Comparison of ENCODE assay signal across 1 cellular context in the genomic region with DNA sequence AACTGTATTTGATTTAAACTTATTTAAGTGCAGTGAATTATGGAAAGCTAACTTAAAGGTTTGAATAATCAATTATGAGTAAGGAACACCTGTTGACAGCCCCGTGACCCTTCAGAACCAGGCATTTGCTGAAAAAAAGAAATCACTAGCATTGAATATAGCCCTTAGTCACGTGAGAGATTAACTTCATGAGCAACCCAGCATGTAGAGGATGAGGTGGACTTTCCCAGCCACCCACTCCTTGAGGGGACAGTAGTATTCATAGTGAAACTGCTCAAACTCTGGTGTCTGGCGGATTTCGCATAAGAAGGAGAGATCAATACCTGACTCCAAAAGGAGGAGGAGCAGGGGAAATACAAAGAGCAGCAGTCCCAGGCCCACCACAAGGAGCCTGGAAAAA.
TF ChIP-seq lines count a peak whose summit lies in the region.

No MANE protein-coding gene starts in this region.

TF ChIP-seq in GM12878, 131 proteins besides CTCF, POLR2A, EP300 and RAD21 (continued from another document):
- TF ChIP-seq ZSCAN29 (IDR thresholded peaks at IDR 0.05): no peak
- TF ChIP-seq GABPA (IDR thresholded peaks at IDR 0.05; ENCODE audit: low read depth): no peak
- TF ChIP-seq JUNB (IDR thresholded peaks at IDR 0.05): peak; percentile 33; the same call in 1 of the 2 replicates
- TF ChIP-seq, protein P1, sequence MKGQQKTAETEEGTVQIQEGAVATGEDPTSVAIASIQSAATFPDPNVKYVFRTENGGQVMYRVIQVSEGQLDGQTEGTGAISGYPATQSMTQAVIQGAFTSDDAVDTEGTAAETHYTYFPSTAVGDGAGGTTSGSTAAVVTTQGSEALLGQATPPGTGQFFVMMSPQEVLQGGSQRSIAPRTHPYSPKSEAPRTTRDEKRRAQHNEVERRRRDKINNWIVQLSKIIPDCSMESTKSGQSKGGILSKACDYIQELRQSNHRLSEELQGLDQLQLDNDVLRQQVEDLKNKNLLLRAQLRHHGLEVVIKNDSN (IDR thresholded peaks at IDR 0.05; ENCODE audit: borderline replicate concordance, extremely low read length, insufficient read depth, low read depth, low read length): no peak
- TF ChIP-seq, protein P2, sequence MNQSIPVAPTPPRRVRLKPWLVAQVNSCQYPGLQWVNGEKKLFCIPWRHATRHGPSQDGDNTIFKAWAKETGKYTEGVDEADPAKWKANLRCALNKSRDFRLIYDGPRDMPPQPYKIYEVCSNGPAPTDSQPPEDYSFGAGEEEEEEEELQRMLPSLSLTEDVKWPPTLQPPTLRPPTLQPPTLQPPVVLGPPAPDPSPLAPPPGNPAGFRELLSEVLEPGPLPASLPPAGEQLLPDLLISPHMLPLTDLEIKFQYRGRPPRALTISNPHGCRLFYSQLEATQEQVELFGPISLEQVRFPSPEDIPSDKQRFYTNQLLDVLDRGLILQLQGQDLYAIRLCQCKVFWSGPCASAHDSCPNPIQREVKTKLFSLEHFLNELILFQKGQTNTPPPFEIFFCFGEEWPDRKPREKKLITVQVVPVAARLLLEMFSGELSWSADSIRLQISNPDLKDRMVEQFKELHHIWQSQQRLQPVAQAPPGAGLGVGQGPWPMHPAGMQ (IDR thresholded peaks at IDR 0.05; ENCODE audit: borderline replicate concordance): no peak
- TF ChIP-seq, protein P3, sequence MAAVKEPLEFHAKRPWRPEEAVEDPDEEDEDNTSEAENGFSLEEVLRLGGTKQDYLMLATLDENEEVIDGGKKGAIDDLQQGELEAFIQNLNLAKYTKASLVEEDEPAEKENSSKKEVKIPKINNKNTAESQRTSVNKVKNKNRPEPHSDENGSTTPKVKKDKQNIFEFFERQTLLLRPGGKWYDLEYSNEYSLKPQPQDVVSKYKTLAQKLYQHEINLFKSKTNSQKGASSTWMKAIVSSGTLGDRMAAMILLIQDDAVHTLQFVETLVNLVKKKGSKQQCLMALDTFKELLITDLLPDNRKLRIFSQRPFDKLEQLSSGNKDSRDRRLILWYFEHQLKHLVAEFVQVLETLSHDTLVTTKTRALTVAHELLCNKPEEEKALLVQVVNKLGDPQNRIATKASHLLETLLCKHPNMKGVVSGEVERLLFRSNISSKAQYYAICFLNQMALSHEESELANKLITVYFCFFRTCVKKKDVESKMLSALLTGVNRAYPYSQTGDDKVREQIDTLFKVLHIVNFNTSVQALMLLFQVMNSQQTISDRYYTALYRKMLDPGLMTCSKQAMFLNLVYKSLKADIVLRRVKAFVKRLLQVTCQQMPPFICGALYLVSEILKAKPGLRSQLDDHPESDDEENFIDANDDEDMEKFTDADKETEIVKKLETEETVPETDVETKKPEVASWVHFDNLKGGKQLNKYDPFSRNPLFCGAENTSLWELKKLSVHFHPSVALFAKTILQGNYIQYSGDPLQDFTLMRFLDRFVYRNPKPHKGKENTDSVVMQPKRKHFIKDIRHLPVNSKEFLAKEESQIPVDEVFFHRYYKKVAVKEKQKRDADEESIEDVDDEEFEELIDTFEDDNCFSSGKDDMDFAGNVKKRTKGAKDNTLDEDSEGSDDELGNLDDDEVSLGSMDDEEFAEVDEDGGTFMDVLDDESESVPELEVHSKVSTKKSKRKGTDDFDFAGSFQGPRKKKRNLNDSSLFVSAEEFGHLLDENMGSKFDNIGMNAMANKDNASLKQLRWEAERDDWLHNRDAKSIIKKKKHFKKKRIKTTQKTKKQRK (IDR thresholded peaks at IDR 0.05; ENCODE audit: low read depth, low read length): no peak
- no peak for TF ChIP-seq YY1 (IDR thresholded peaks at IDR 0.05; ENCODE audit: low read depth, low read length)
- TF ChIP-seq IRF4 (IDR thresholded peaks at IDR 0.05; ENCODE audit: low read depth, low read length): peak; percentile 14; the same call in 1 of the 2 replicates
- no peak for TF ChIP-seq SMAD5 (IDR thresholded peaks at IDR 0.05; ENCODE audit: low read depth)
- TF ChIP-seq MEF2A (IDR thresholded peaks at IDR 0.05; ENCODE audit: insufficient read depth, low read depth, low read length): no peak
- no peak for TF ChIP-seq MYB (IDR thresholded peaks at IDR 0.05; ENCODE audit: borderline replicate concordance, low read depth, low read length)
- TF ChIP-seq, protein P4, sequence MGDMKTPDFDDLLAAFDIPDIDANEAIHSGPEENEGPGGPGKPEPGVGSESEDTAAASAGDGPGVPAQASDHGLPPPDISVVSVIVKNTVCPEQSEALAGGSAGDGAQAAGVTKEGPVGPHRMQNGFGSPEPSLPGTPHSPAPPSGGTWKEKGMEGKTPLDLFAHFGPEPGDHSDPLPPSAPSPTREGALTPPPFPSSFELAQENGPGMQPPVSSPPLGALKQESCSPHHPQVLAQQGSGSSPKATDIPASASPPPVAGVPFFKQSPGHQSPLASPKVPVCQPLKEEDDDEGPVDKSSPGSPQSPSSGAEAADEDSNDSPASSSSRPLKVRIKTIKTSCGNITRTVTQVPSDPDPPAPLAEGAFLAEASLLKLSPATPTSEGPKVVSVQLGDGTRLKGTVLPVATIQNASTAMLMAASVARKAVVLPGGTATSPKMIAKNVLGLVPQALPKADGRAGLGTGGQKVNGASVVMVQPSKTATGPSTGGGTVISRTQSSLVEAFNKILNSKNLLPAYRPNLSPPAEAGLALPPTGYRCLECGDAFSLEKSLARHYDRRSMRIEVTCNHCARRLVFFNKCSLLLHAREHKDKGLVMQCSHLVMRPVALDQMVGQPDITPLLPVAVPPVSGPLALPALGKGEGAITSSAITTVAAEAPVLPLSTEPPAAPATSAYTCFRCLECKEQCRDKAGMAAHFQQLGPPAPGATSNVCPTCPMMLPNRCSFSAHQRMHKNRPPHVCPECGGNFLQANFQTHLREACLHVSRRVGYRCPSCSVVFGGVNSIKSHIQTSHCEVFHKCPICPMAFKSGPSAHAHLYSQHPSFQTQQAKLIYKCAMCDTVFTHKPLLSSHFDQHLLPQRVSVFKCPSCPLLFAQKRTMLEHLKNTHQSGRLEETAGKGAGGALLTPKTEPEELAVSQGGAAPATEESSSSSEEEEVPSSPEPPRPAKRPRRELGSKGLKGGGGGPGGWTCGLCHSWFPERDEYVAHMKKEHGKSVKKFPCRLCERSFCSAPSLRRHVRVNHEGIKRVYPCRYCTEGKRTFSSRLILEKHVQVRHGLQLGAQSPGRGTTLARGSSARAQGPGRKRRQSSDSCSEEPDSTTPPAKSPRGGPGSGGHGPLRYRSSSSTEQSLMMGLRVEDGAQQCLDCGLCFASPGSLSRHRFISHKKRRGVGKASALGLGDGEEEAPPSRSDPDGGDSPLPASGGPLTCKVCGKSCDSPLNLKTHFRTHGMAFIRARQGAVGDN (IDR thresholded peaks at IDR 0.05): no peak
- TF ChIP-seq MTA3 (IDR thresholded peaks at IDR 0.05; ENCODE audit: borderline replicate concordance, low read length): no peak
- TF ChIP-seq POLR2AphosphoS5 (IDR thresholded peaks at IDR 0.05; ENCODE audit: low read length): no peak
- TF ChIP-seq ZNF622 (IDR thresholded peaks at IDR 0.05): no peak
- TF ChIP-seq MTA2 (IDR thresholded peaks at IDR 0.05; ENCODE audit: low read depth): no peak
- TF ChIP-seq HCFC1 (IDR thresholded peaks at IDR 0.05; ENCODE audit: low read length): no peak
- TF ChIP-seq SPI1 (IDR thresholded peaks at IDR 0.05; ENCODE audit: borderline replicate concordance, insufficient read depth, low read depth, low read length): no peak
- TF ChIP-seq RAD51 (IDR thresholded peaks at IDR 0.05): peak; percentile 61
- no peak for TF ChIP-seq SMAD1 (IDR thresholded peaks at IDR 0.05; ENCODE audit: low read depth, partially characterized antibody)
- TF ChIP-seq MXI1 (IDR thresholded peaks at IDR 0.05; ENCODE audit: low read depth, low read length): no peak
- no peak for TF ChIP-seq CREB1 (IDR thresholded peaks at IDR 0.05; ENCODE audit: low read depth)
- no peak for TF ChIP-seq CBX5 (IDR thresholded peaks at IDR 0.05; ENCODE audit: low read depth)
- TF ChIP-seq STAT1 (conservative IDR thresholded peaks at IDR 0.05): no peak
- TF ChIP-seq BHLHE40 (IDR thresholded peaks at IDR 0.05; ENCODE audit: borderline replicate concordance in 1 of 2, low read depth in 2 of 2, low read length in 1 of 2): peak; percentile 45 to 74; a peak in 2 of 4 replicates
- no peak for TF ChIP-seq TCF7 (IDR thresholded peaks at IDR 0.05; ENCODE audit: borderline replicate concordance)
- no peak for TF ChIP-seq SMC3 (IDR thresholded peaks at IDR 0.05; ENCODE audit: borderline replicate concordance, low read length)
- no peak for TF ChIP-seq ESRRA (IDR thresholded peaks at IDR 0.05; ENCODE audit: low read length)
- no peak for TF ChIP-seq SIX5 (IDR thresholded peaks at IDR 0.05; ENCODE audit: low read depth, low read length, severe bottlenecking)
- TF ChIP-seq CEBPB (IDR thresholded peaks at IDR 0.05; ENCODE audit: borderline replicate concordance in 1 of 2, low read depth in 2 of 2, low read length in 2 of 2): no peak
- no peak for TF ChIP-seq ZNF207 (IDR thresholded peaks at IDR 0.05; ENCODE audit: borderline replicate concordance)
- TF ChIP-seq EED (IDR thresholded peaks at IDR 0.05; ENCODE audit: low read depth): no peak
- TF ChIP-seq, protein P5, sequence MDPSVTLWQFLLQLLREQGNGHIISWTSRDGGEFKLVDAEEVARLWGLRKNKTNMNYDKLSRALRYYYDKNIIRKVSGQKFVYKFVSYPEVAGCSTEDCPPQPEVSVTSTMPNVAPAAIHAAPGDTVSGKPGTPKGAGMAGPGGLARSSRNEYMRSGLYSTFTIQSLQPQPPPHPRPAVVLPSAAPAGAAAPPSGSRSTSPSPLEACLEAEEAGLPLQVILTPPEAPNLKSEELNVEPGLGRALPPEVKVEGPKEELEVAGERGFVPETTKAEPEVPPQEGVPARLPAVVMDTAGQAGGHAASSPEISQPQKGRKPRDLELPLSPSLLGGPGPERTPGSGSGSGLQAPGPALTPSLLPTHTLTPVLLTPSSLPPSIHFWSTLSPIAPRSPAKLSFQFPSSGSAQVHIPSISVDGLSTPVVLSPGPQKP (IDR thresholded peaks at IDR 0.05; ENCODE audit: low read depth, low read length): no peak
- TF ChIP-seq ZNF24 (IDR thresholded peaks at IDR 0.05): no peak
- no peak for TF ChIP-seq MEF2B (IDR thresholded peaks at IDR 0.05; ENCODE audit: partially characterized antibody, poor library complexity, severe bottlenecking)
- no peak for TF ChIP-seq GATAD2B (conservative IDR thresholded peaks at IDR 0.05; ENCODE audit: low read depth)
- TF ChIP-seq, protein P6, sequence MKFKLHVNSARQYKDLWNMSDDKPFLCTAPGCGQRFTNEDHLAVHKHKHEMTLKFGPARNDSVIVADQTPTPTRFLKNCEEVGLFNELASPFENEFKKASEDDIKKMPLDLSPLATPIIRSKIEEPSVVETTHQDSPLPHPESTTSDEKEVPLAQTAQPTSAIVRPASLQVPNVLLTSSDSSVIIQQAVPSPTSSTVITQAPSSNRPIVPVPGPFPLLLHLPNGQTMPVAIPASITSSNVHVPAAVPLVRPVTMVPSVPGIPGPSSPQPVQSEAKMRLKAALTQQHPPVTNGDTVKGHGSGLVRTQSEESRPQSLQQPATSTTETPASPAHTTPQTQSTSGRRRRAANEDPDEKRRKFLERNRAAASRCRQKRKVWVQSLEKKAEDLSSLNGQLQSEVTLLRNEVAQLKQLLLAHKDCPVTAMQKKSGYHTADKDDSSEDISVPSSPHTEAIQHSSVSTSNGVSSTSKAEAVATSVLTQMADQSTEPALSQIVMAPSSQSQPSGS (IDR thresholded peaks at IDR 0.05; ENCODE audit: low read length): no peak
- TF ChIP-seq IKZF2 (IDR thresholded peaks at IDR 0.05): 0 out of 4 replicates have a peak, but pooled peaks of 1 of the 2 experiments have one; percentile 10
- no peak for TF ChIP-seq SRF (IDR thresholded peaks at IDR 0.05; ENCODE audit: low read depth in 2 of 2, low read length in 2 of 2)
- TF ChIP-seq, protein P7, sequence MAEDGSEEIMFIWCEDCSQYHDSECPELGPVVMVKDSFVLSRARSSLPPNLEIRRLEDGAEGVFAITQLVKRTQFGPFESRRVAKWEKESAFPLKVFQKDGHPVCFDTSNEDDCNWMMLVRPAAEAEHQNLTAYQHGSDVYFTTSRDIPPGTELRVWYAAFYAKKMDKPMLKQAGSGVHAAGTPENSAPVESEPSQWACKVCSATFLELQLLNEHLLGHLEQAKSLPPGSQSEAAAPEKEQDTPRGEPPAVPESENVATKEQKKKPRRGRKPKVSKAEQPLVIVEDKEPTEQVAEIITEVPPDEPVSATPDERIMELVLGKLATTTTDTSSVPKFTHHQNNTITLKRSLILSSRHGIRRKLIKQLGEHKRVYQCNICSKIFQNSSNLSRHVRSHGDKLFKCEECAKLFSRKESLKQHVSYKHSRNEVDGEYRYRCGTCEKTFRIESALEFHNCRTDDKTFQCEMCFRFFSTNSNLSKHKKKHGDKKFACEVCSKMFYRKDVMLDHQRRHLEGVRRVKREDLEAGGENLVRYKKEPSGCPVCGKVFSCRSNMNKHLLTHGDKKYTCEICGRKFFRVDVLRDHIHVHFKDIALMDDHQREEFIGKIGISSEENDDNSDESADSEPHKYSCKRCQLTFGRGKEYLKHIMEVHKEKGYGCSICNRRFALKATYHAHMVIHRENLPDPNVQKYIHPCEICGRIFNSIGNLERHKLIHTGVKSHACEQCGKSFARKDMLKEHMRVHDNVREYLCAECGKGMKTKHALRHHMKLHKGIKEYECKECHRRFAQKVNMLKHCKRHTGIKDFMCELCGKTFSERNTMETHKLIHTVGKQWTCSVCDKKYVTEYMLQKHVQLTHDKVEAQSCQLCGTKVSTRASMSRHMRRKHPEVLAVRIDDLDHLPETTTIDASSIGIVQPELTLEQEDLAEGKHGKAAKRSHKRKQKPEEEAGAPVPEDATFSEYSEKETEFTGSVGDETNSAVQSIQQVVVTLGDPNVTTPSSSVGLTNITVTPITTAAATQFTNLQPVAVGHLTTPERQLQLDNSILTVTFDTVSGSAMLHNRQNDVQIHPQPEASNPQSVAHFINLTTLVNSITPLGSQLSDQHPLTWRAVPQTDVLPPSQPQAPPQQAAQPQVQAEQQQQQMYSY (CRISPR knock-in tag; IDR thresholded peaks at IDR 0.05): no peak
- TF ChIP-seq, protein P8, sequence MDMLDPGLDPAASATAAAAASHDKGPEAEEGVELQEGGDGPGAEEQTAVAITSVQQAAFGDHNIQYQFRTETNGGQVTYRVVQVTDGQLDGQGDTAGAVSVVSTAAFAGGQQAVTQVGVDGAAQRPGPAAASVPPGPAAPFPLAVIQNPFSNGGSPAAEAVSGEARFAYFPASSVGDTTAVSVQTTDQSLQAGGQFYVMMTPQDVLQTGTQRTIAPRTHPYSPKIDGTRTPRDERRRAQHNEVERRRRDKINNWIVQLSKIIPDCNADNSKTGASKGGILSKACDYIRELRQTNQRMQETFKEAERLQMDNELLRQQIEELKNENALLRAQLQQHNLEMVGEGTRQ (IDR thresholded peaks at IDR 0.05; ENCODE audit: borderline replicate concordance, low read depth, low read length): no peak
- no peak for TF ChIP-seq SP1 (IDR thresholded peaks at IDR 0.05; ENCODE audit: low read depth, low read length)
- no peak for TF ChIP-seq POLR2AphosphoS2 (IDR thresholded peaks at IDR 0.05; ENCODE audit: low read depth, low read length)
